Comparison of ENCODE assay signal across 15 cellular contexts in the genomic region with DNA sequence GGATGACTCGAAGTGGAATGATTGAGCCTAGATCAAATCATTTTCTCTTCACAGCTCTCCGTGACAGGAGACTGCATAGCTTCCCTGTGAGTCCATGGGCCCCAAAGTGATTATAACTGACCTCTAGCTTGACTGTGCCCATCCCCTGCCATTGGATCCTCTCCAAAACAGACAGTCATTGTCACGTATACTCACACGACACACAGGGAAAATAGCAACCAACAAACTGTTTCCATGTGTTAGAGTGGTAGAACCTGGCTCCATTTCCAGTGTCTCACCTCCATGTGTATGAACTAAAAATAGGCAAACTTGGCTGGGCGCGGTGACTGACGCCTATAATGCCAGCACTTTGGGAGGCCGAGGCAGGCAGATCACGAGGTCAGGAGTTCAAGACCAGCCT. TPM values are rescaled to one million over a fixed set of nuclear protein-coding genes. Genes with fewer than 3 reads are reported as not detected.
DNase-seq lines count a peak whose midpoint lies in the region; ATAC-seq, FAIRE-seq and TF ChIP-seq lines count a peak whose summit lies in the region.
"Had no signal": no experiment of that assay in that cellular context is flagged by ENCODE, and none has a peak within 500 bp of the region (broad histone marks: within the 10 kb centered on the region; RNA-seq: fewer than 3 reads in every experiment).

No MANE protein-coding gene starts in this region.

- H3K27me3 Mint-ChIP-seq in neural crest cell (ENCODE audit: low read depth) (no peaks in the 10 kb centered on the region), glutamatergic neuron (ENCODE audit: unreplicated experiment) (no peaks in the 10 kb centered on the region)
- H3K27me3 Mint-ChIP-seq: stimulated activated naive CD8-positive, alpha-beta T cell treated with anti-CD3 and anti-CD28 coated beads, Interleukin-15, amount 100 ng/mL, for 72 hours had no signal

- peaks cover 52% of the 10 kb centered on the region for H3K4me1 Mint-ChIP-seq in neural crest cell
- peaks cover 16% of the 10 kb centered on the region for H3K4me1 Mint-ChIP-seq in glutamatergic neuron (ENCODE audit: low read depth, unreplicated experiment)

- DNase-seq in EL (peak; percentile 97), NCI-H460 (ENCODE audit: extremely low read depth, low read depth) (peak; percentile 21), epithelial cell of esophagus (ENCODE audit: low read depth) (peak; percentile 18), neural crest cell (ENCODE audit: low read depth, low spot score) (no peak), glutamatergic neuron (no peak), pancreas (no peak), suprapubic skin (ENCODE audit: low spot score in 2 of 2) (no peak), DMS79 (lab: John Stamatoyannopoulos, UW) (no peak)
- DNase-seq: adrenal gland; NCI-H1092 treated with DMSO at 0.1 percent for 48 hours; NCI-H510A treated with DMSO at 0.1 percent for 48 hours; SHP77 treated with DMSO at 0.1 percent for 48 hours; stimulated activated naive CD8-positive, alpha-beta T cell treated with anti-CD3 and anti-CD28 coated beads, Interleukin-15, amount 100 ng/mL, for 72 hours had no signal

- H3K36me3 ChIP-seq in pancreas (no peaks in the 10 kb centered on the region), suprapubic skin (no peaks in the 10 kb centered on the region)

- TF ChIP-seq EP300 in suprapubic skin (IDR thresholded peaks at IDR 0.05) = no peak

- no peak for FAIRE-seq in pancreas (lab: Jason Lieb, UNC)

- WGBS in pancreas, 2 donors = 90 to 94% methylated on average over 9 of the region's 9 CpGs
- WGBS in suprapubic skin = 57% methylated on average over 9 of the region's 9 CpGs

- peaks cover 4% of the 10 kb centered on the region for H3K36me3 Mint-ChIP-seq in neural crest cell (ENCODE audit: low read depth)
- no peaks in the 10 kb centered on the region for H3K36me3 Mint-ChIP-seq in glutamatergic neuron (ENCODE audit: unreplicated experiment)

- H3K27ac Mint-ChIP-seq in neural crest cell (ENCODE audit: unreplicated experiment) (peak overlapping the region; percentile 91), glutamatergic neuron (ENCODE audit: unreplicated experiment) (no peak overlapping the region)
- H3K27ac Mint-ChIP-seq: stimulated activated naive CD8-positive, alpha-beta T cell treated with anti-CD3 and anti-CD28 coated beads, Interleukin-15, amount 100 ng/mL, for 72 hours had no signal

- no peak for TF ChIP-seq POLR2A in suprapubic skin (IDR thresholded peaks at IDR 0.05)

- no peak for ATAC-seq in pancreas
- ATAC-seq: stimulated activated naive CD8-positive, alpha-beta T cell treated with anti-CD3 and anti-CD28 coated beads, Interleukin-15, amount 100 ng/mL, for 72 hours had no signal

- H3K27ac ChIP-seq in pancreas (no peak overlapping the region), suprapubic skin (no peak overlapping the region)
- H3K27ac ChIP-seq: HL-60, VCaP had no signal

- H3K4me3 ChIP-seq in epithelial cell of esophagus (ENCODE audit: low read length) = no peak overlapping the region
- no peak overlapping the region for H3K4me3 ChIP-seq in pancreas
- H3K4me3 ChIP-seq in suprapubic skin = no peak overlapping the region
- H3K4me3 ChIP-seq: adrenal gland had no signal

- H3K4me3 Mint-ChIP-seq in neural crest cell (no peak overlapping the region), glutamatergic neuron (ENCODE audit: unreplicated experiment) (no peak overlapping the region)
- H3K4me3 Mint-ChIP-seq: stimulated activated naive CD8-positive, alpha-beta T cell treated with anti-CD3 and anti-CD28 coated beads, Interleukin-15, amount 100 ng/mL, for 72 hours had no signal

- H3K4me1 ChIP-seq in pancreas = peaks cover 10 to 12% (median 11%) of the 10 kb centered on the region in 3 donors
- peaks cover 45% of the 10 kb centered on the region for H3K4me1 ChIP-seq in suprapubic skin

- no peaks in the 10 kb centered on the region for H3K27me3 ChIP-seq in pancreas
- H3K27me3 ChIP-seq in suprapubic skin = no peaks in the 10 kb centered on the region
- H3K27me3 ChIP-seq: adrenal gland had no signal

- H3K9me3 Mint-ChIP-seq in neural crest cell (no peaks in the 10 kb centered on the region), glutamatergic neuron (ENCODE audit: unreplicated experiment) (peaks cover 14% of the 10 kb centered on the region)
- H3K9me3 Mint-ChIP-seq: stimulated activated naive CD8-positive, alpha-beta T cell treated with anti-CD3 and anti-CD28 coated beads, Interleukin-15, amount 100 ng/mL, for 72 hours had no signal

- H3K9me3 ChIP-seq in pancreas (no peaks in the 10 kb centered on the region), suprapubic skin (no peaks in the 10 kb centered on the region)
- H3K9me3 ChIP-seq: adrenal gland had no signal

- TF ChIP-seq CTCF in epithelial cell of esophagus (IDR thresholded peaks at IDR 0.05; ENCODE audit: insufficient read depth, low read depth, low read length, missing control alignments) = no peak
- no peak for TF ChIP-seq CTCF in neural crest cell (conservative IDR thresholded peaks at IDR 0.05)
- no peak for TF ChIP-seq CTCF in glutamatergic neuron (IDR thresholded peaks at IDR 0.05; ENCODE audit: partially characterized antibody, unreplicated experiment)
- TF ChIP-seq CTCF in pancreas (IDR thresholded peaks at IDR 0.05) = no peak
- TF ChIP-seq CTCF in suprapubic skin (IDR thresholded peaks at IDR 0.05) = no peak

- intact Hi-C loops in pancreas (cut with DNase I) = no loop called here

RNA-seq across cellular contexts. Expression of a gene that starts 48.8 kb away (rescaled TPM):
- 0.30 and 0.49 TPM in 2 replicates for total RNA-seq in NCI-H460 (2014; rRNA removed; shearing (Covaris generic))
- polyA plus RNA-seq in NCI-H460 (2014; cell fraction: nucleus; rRNA removed) = 1.2 TPM in 1 of 2 replicates, not detected in the other
- total RNA-seq in neural crest cell (1.5 and 1.9 TPM in 2 replicates), glutamatergic neuron (ENCODE audit: unreplicated experiment) (1.7 TPM), pancreas (under 1 TPM; 0.12 to 0.42 (median 0.23) TPM), suprapubic skin (1 to 10 TPM; 4.7 to 6.8 (median 5.5) TPM)
- polyA plus RNA-seq in pancreas = under 1 TPM; 0.46 to 0.49 TPM

Comparison
In these comparisons a context has a peak if more than half of its experiments do, and no peak if none do; other contexts are left out.
1. DNase-seq: peak in EL (single experiment), NCI-H460 (single experiment) and epithelial cell of esophagus (single experiment); none in neural crest cell (single experiment), glutamatergic neuron (single experiment), pancreas (0 of 6), suprapubic skin (0 of 2) and DMS79 (single experiment).